Comparison of ENCODE assay signal across 15 cellular contexts in the genomic region with DNA sequence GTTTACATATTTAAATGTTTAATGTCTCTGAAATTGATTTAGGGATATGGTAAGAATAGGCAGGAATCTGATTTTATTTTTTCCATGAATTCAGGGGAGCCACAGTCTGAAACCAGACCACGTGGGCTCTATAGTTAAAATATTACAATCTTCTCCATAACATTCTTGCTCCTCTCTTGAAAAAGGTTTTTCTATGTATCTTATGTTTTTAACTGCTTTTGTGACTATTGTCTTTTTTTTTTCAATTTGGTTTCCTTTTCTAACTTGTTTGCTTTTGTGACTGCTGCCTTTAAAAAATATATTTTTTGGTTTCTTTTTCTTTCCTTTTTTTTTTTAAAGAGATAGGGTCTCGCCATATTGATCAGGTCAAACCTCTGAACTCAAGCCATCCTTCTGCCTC. TPM values are rescaled to one million over a fixed set of nuclear protein-coding genes. Genes with fewer than 3 reads are reported as not detected.
DNase-seq lines count a peak whose midpoint lies in the region; ATAC-seq and TF ChIP-seq lines count a peak whose summit lies in the region.
"Had no signal": no experiment of that assay in that cellular context is flagged by ENCODE, and none has a peak within 500 bp of the region (broad histone marks: within the 10 kb centered on the region; RNA-seq: fewer than 3 reads in every experiment).

No MANE protein-coding gene starts in this region.

- DNase-seq in activated T-cell treated with anti-CD3 and anti-CD28 coated beads, Interleukin-2, amount 50 U/mL, for 72 hours: no peak
- DNase-seq in activated T-cell treated with anti-CD3 and anti-CD28 coated beads, Interleukin-2, amount 50 U/mL, for 48 hours: no peak
- DNase-seq in MM.1S (no peak), NCI-H1048 (lab: John Stamatoyannopoulos, UW) (no peak), T1000 (lab: John Stamatoyannopoulos, UW) (no peak)
- no peak for DNase-seq in activated T-helper 2 cell treated with anti-CD3 and anti-CD28 coated beads, Interferon-gamma antibody, Interleukin-2, Interleukin-4, amounts not matched to agents 10 μg/mL and 5 μg/mL and 100 μg/mL, durations not matched to agents 14 hours and 24 hours and 36 hours (ENCODE audit: low spot score)
- no peak for DNase-seq in stimulated activated effector memory CD8-positive, alpha-beta T cell treated with anti-CD3 and anti-CD28 coated beads, Interleukin-12 subunit alpha, Interleukin-12 subunit beta, amount 100 ng/mL, for 72 hours (ENCODE audit: low spot score in 2 of 2)
- DNase-seq: CD8-positive, alpha-beta T cell; Kasumi-1; NCI-H1417; NCI-H1930; NCI-H2171 treated with DMSO at 0.1 percent for 48 hours; NCI-H774 had no signal

- no peaks in the 10 kb centered on the region for H4K20me1 ChIP-seq in MM.1S (ENCODE audit: insufficient read depth, low read length)

- H3K36me3 ChIP-seq in MM.1S (replicated peaks; ENCODE audit: insufficient read depth, low read length): no peaks in the 10 kb centered on the region

- peaks cover 39% of the 10 kb centered on the region for H3K4me1 ChIP-seq in MM.1S (ENCODE audit: low read length)

- peaks cover 93% of the 10 kb centered on the region for H3K4me1 Mint-ChIP-seq in activated T-cell treated with anti-CD3 and anti-CD28 coated beads, Interleukin-2, amount 50 U/mL, for 72 hours (ENCODE audit: low read depth)
- peaks cover 82% of the 10 kb centered on the region for H3K4me1 Mint-ChIP-seq in activated T-helper 2 cell treated with anti-CD3 and anti-CD28 coated beads, Interferon-gamma antibody, Interleukin-2, Interleukin-4, amounts not matched to agents 10 μg/mL and 5 μg/mL and 100 μg/mL, durations not matched to agents 14 hours and 24 hours and 36 hours (ENCODE audit: low read depth)
- peaks cover 62% of the 10 kb centered on the region for H3K4me1 Mint-ChIP-seq in stimulated activated effector memory CD8-positive, alpha-beta T cell treated with anti-CD3 and anti-CD28 coated beads, Interleukin-12 subunit alpha, Interleukin-12 subunit beta, amount 100 ng/mL, for 72 hours

- ATAC-seq in activated T-cell treated with anti-CD3 and anti-CD28 coated beads, Interleukin-2, amount 50 U/mL, for 72 hours (replicated peaks in 1 of 2): no peak
- no peak for ATAC-seq in stimulated activated effector memory CD8-positive, alpha-beta T cell treated with anti-CD3 and anti-CD28 coated beads, Interleukin-12 subunit alpha, Interleukin-12 subunit beta, amount 100 ng/mL, for 72 hours
- ATAC-seq: CD8-positive, alpha-beta T cell; HepG2 had no signal

- no peak overlapping the region for H3K4me3 ChIP-seq in MM.1S (ENCODE audit: low read length)

- peak overlapping the region; percentile 18; the same call in 1 of the 2 replicates for H3K4me2 ChIP-seq in MM.1S (ENCODE audit: low read depth, low read length)

- H3K27ac ChIP-seq in MM.1S (ENCODE audit: low read length): no peak overlapping the region

- peaks cover 1 to 3% of the 10 kb centered on the region in 2 donors for H3K36me3 Mint-ChIP-seq in activated T-cell treated with anti-CD3 and anti-CD28 coated beads, Interleukin-2, amount 50 U/mL, for 72 hours (ENCODE audit: insufficient read depth in 2 of 2)
- no peaks in the 10 kb centered on the region for H3K36me3 Mint-ChIP-seq in activated T-helper 2 cell treated with anti-CD3 and anti-CD28 coated beads, Interferon-gamma antibody, Interleukin-2, Interleukin-4, amounts not matched to agents 10 μg/mL and 5 μg/mL and 100 μg/mL, durations not matched to agents 14 hours and 24 hours and 36 hours (ENCODE audit: low read depth)
- peaks cover 11% of the 10 kb centered on the region for H3K36me3 Mint-ChIP-seq in stimulated activated effector memory CD8-positive, alpha-beta T cell treated with anti-CD3 and anti-CD28 coated beads, Interleukin-12 subunit alpha, Interleukin-12 subunit beta, amount 100 ng/mL, for 72 hours
- H3K36me3 Mint-ChIP-seq: CD8-positive, alpha-beta T cell had no signal

- peak overlapping the region; percentile 63 to 79 for H3K4me3 Mint-ChIP-seq in activated T-cell treated with anti-CD3 and anti-CD28 coated beads, Interleukin-2, amount 50 U/mL, for 72 hours
- H3K4me3 Mint-ChIP-seq in activated T-helper 2 cell treated with anti-CD3 and anti-CD28 coated beads, Interferon-gamma antibody, Interleukin-2, Interleukin-4, amounts not matched to agents 10 μg/mL and 5 μg/mL and 100 μg/mL, durations not matched to agents 14 hours and 24 hours and 36 hours (ENCODE audit: low read depth): no peak overlapping the region
- H3K4me3 Mint-ChIP-seq in stimulated activated effector memory CD8-positive, alpha-beta T cell treated with anti-CD3 and anti-CD28 coated beads, Interleukin-12 subunit alpha, Interleukin-12 subunit beta, amount 100 ng/mL, for 72 hours: peak overlapping the region; percentile 67
- H3K4me3 Mint-ChIP-seq: B cell; CD8-positive, alpha-beta T cell had no signal

- no peaks in the 10 kb centered on the region; the same call in 1 of the 2 replicates for H3K9me2 ChIP-seq in MM.1S (replicated peaks; ENCODE audit: insufficient read depth, low read length)

- no peaks in the 10 kb centered on the region for H3K79me2 ChIP-seq in MM.1S (ENCODE audit: low read length)

- no peak overlapping the region for H2AFZ ChIP-seq in MM.1S (ENCODE audit: low read length)

- no peak overlapping the region for H3K9ac ChIP-seq in MM.1S (ENCODE audit: low read length)

- H3K27me3 Mint-ChIP-seq in activated T-cell treated with anti-CD3 and anti-CD28 coated beads, Interleukin-2, amount 50 U/mL, for 72 hours (ENCODE audit: low read depth): no peaks in the 10 kb centered on the region
- no peaks in the 10 kb centered on the region for H3K27me3 Mint-ChIP-seq in activated T-helper 2 cell treated with anti-CD3 and anti-CD28 coated beads, Interferon-gamma antibody, Interleukin-2, Interleukin-4, amounts not matched to agents 10 μg/mL and 5 μg/mL and 100 μg/mL, durations not matched to agents 14 hours and 24 hours and 36 hours (ENCODE audit: low read depth)
- H3K27me3 Mint-ChIP-seq: B cell had no signal

- intact Hi-C loops in activated T-helper 2 cell treated with anti-CD3 and anti-CD28 coated beads, Interferon-gamma antibody, Interleukin-2, Interleukin-4, amounts not matched to agents 10 μg/mL and 5 μg/mL and 100 μg/mL, durations not matched to agents 14 hours and 24 hours and 36 hours (cut with micrococcal nuclease): no loop called here

- H3K27me3 ChIP-seq in MM.1S (replicated peaks; ENCODE audit: insufficient read depth, low read length): no peaks in the 10 kb centered on the region

- peak overlapping the region; percentile 99 for H3K27ac Mint-ChIP-seq in activated T-cell treated with anti-CD3 and anti-CD28 coated beads, Interleukin-2, amount 50 U/mL, for 72 hours
- peak overlapping the region; percentile 79 for H3K27ac Mint-ChIP-seq in activated T-helper 2 cell treated with anti-CD3 and anti-CD28 coated beads, Interferon-gamma antibody, Interleukin-2, Interleukin-4, amounts not matched to agents 10 μg/mL and 5 μg/mL and 100 μg/mL, durations not matched to agents 14 hours and 24 hours and 36 hours
- peak overlapping the region; percentile 60 for H3K27ac Mint-ChIP-seq in stimulated activated effector memory CD8-positive, alpha-beta T cell treated with anti-CD3 and anti-CD28 coated beads, Interleukin-12 subunit alpha, Interleukin-12 subunit beta, amount 100 ng/mL, for 72 hours
- H3K27ac Mint-ChIP-seq: B cell; CD8-positive, alpha-beta T cell had no signal

- no peaks in the 10 kb centered on the region for H3K9me3 Mint-ChIP-seq in activated T-cell treated with anti-CD3 and anti-CD28 coated beads, Interleukin-2, amount 50 U/mL, for 72 hours
- no peaks in the 10 kb centered on the region for H3K9me3 Mint-ChIP-seq in activated T-helper 2 cell treated with anti-CD3 and anti-CD28 coated beads, Interferon-gamma antibody, Interleukin-2, Interleukin-4, amounts not matched to agents 10 μg/mL and 5 μg/mL and 100 μg/mL, durations not matched to agents 14 hours and 24 hours and 36 hours
- H3K9me3 Mint-ChIP-seq in stimulated activated effector memory CD8-positive, alpha-beta T cell treated with anti-CD3 and anti-CD28 coated beads, Interleukin-12 subunit alpha, Interleukin-12 subunit beta, amount 100 ng/mL, for 72 hours: no peaks in the 10 kb centered on the region
- H3K9me3 Mint-ChIP-seq: CD8-positive, alpha-beta T cell had no signal

- no peaks in the 10 kb centered on the region for H3K9me3 ChIP-seq in MM.1S (replicated peaks; ENCODE audit: insufficient read depth, low read length)

- H3F3A ChIP-seq in MM.1S (ENCODE audit: insufficient read depth, low read length): peaks cover 4% of the 10 kb centered on the region

- no peak for TF ChIP-seq CTCF in MM.1S (IDR thresholded peaks at IDR 0.05; ENCODE audit: low read length)

RNA-seq across cellular contexts. Expression of gene TNFAIP3, which starts 40.1 kb away (rescaled TPM):
- 100 to 1,000 TPM; 350 to 510 TPM for total RNA-seq in activated T-cell treated with anti-CD3 and anti-CD28 coated beads, Interleukin-2, amount 50 U/mL, for 72 hours
- total RNA-seq in activated T-helper 2 cell treated with anti-CD3 and anti-CD28 coated beads, Interferon-gamma antibody, Interleukin-2, Interleukin-4, amounts not matched to agents 10 μg/mL and 5 μg/mL and 100 μg/mL, durations not matched to agents 14 hours and 24 hours and 36 hours: 250 and 251 TPM in 2 replicates
